Comparison of ENCODE assay signal across 8 cellular contexts in the genomic region with DNA sequence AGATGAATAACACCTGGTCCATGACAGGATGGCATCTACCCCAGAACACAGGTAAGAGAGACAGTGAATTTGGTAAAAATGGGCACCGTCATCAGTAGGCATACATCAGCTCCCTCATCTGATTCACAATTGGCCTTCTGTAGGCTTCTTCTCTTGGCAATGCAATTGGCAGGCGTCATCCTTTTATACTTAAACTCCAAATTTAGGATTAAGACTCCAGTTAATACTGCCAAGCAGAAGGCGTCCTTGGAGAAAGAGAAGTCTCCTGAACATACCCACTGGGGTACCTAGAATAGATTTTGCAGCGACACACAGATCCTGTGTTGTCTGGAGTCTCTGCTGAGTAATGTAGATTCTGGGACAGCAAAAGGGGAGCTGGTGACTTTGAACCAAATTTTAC. TPM values are rescaled to one million over a fixed set of nuclear protein-coding genes. Genes with fewer than 3 reads are reported as not detected.
DNase-seq lines count a peak whose midpoint lies in the region; ATAC-seq and TF ChIP-seq lines count a peak whose summit lies in the region.

No MANE protein-coding gene starts in this region.

- dilution Hi-C loops in mammary epithelial cell (cut with HindIII; ENCODE audit: low sequenced_read_pairs), result no loop called here

- TF ChIP-seq CTCF in mammary epithelial cell (conservative IDR thresholded peaks at IDR 0.05 in 1 of 2, IDR thresholded peaks at IDR 0.05 in 1 of 2; ENCODE audit: extremely low read depth in 1 of 2, insufficient read depth in 1 of 2, low read depth in 1 of 2, low read length in 2 of 2), result no peak

- H3K4me1 ChIP-seq in HUES48 (ENCODE audit: control insufficient read depth, insufficient read depth, low read length) (peaks cover 5% of the 10 kb centered on the region; the same call in 1 of the 2 replicates), mammary epithelial cell (ENCODE audit: insufficient read depth, low read length) (peaks cover 17% of the 10 kb centered on the region), mononuclear cell (ENCODE audit: insufficient read depth, low read length) (peaks cover 14% of the 10 kb centered on the region)

- peak; percentile 13 for DNase-seq in mammary epithelial cell
- no peak for DNase-seq in HuH-7 (ENCODE audit: low spot score)
- DNase-seq in NAMALWA (ENCODE audit: low spot score), result no peak
- no peak for DNase-seq in NCI-H446 treated with DMSO at 0.1 percent for 48 hours (lab: John Stamatoyannopoulos, UW)

- H2AFZ ChIP-seq in mammary epithelial cell (ENCODE audit: low read depth, low read length), result peak overlapping the region; percentile 99

- CTCF ChIA-PET in mammary epithelial cell (lab: Charles Lee; ENCODE audit: low non-redundant PET), result no interaction called here

- H3K9me3 ChIP-seq in HUES48 (ENCODE audit: control insufficient read depth, insufficient read depth, low read length) (no peaks in the 10 kb centered on the region), mammary epithelial cell (replicated peaks; ENCODE audit: insufficient read depth, low read length) (no peaks in the 10 kb centered on the region), mononuclear cell (ENCODE audit: low read depth, low read length) (no peaks in the 10 kb centered on the region)

- BruUV-seq in mammary epithelial cell (replicated peaks; lab: Mats Ljungman, UMichigan), result no TSS peak

- no peaks in the 10 kb centered on the region for H3K36me3 ChIP-seq in HUES48 (ENCODE audit: control insufficient read depth, insufficient read depth, low read length)
- H3K36me3 ChIP-seq in mammary epithelial cell (ENCODE audit: insufficient read depth, low read length), result no peaks in the 10 kb centered on the region

- no peaks in the 10 kb centered on the region for H4K20me1 ChIP-seq in mammary epithelial cell (ENCODE audit: insufficient read depth, low read length)

- 0% methylated on average over 4 of the region's 4 CpGs for WGBS in mammary epithelial cell (ENCODE audit: low coverage, missing lambda C conversion rate)

- H3K27ac ChIP-seq in HUES48 (ENCODE audit: low read depth, low read length) (no peak overlapping the region), mammary epithelial cell (ENCODE audit: insufficient read depth, low read depth, low read length) (peak overlapping the region; percentile 89)

- in situ Hi-C loops in mammary epithelial cell (cut with MboI; ENCODE audit: low sequenced_read_pairs in 2 of 2), result no loop called here

- H3K27me3 ChIP-seq in HUES48 (ENCODE audit: control insufficient read depth, insufficient read depth, low read length) (peaks cover 18% of the 10 kb centered on the region), mammary epithelial cell (ENCODE audit: insufficient read depth, low read length) (no peaks in the 10 kb centered on the region), mononuclear cell (ENCODE audit: insufficient read depth, low read length) (no peaks in the 10 kb centered on the region)

- no peaks in the 10 kb centered on the region for H3K79me2 ChIP-seq in mammary epithelial cell (ENCODE audit: insufficient read depth, low read length)

- intact Hi-C loops in mammary epithelial cell (cut with micrococcal nuclease), result loop anchor here (1.0 kb wide), 1 partner anchor 76 kb away; no protein-coding TSS in a partner anchor

- H3K9ac ChIP-seq in HUES48 (ENCODE audit: low read depth, low read length) (peak overlapping the region; percentile 33; the same call in 1 of the 2 replicates), mammary epithelial cell (ENCODE audit: insufficient read depth, low read length) (peak overlapping the region; percentile 90)

- peak overlapping the region; percentile 99 for H3K4me3 ChIP-seq in GM08714 (ENCODE audit: low read length)
- H3K4me3 ChIP-seq in HUES48 (ENCODE audit: low read depth, low read length), result peak overlapping the region; percentile 82
- peak overlapping the region; percentile 67 to 91 (median 86) for H3K4me3 ChIP-seq in mammary epithelial cell (replicated peaks in 1 of 3; ENCODE audit: insufficient read depth in 1 of 3, low read depth in 2 of 3, low read length in 3 of 3)
- H3K4me3 ChIP-seq in mononuclear cell (ENCODE audit: low read length), result peak overlapping the region; percentile 74

- no peak for ATAC-seq in esophagus mucosa

- H3K4me2 ChIP-seq in mammary epithelial cell (ENCODE audit: insufficient read depth, low read depth, low read length), result peak overlapping the region; percentile 86

RNA-seq across cellular contexts. Expression of gene METAP1D, which starts 0.6 kb away (rescaled TPM):
- total RNA-seq in mammary epithelial cell (1 to 10 TPM; 3.3 to 4.7 TPM), mononuclear cell (4.1 TPM), esophagus mucosa (3.5 TPM)
- 2.9 TPM for polyA plus RNA-seq in mammary epithelial cell
- 7.7 TPM for polyA minus RNA-seq in mammary epithelial cell
